ENCODE assay signal across 10 cellular contexts in the genomic region with DNA sequence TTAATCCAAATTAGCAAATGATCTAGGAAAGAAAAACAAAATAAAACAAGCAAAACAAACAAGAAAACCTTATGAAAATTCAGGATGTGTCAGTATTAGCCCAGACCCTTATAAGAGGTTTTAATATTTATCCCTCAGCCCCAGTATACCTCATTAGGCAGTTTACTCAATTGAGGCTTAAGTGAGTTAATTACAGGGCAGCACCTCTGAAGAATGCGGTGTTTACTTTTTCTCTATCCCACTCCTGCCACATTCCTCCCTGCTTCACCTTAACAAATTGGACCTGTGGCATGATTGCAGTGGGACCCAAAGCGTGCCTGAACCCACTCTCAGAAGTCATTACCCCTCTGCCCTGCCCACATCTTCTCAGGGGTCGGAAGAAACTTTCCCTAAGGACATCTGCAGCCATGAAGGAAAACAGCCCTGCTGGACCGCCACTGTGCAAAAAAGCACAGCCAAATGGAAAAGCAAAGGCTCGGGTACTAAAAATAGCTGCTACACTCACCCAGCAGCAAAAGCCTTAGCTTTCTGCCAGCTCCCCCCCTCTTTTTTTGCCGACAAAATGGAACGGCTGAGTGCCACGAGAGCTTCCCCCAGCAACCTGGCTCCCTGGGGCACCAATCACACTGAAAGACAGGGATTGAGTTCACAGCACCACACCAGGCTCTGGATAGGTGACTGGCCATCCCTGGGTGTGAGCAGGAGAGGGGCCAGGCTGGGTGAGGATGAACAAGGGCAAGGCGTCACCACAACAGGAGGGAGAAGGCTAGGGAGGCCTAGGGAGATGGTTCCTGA.
DNase-seq lines count a peak whose midpoint lies in the region; ATAC-seq and TF ChIP-seq lines count a peak whose summit lies in the region.
"Had no signal": no experiment of that assay in that cellular context is flagged by ENCODE, and none has a peak within 500 bp of the region (broad histone marks: within the 10 kb centered on the region; RNA-seq: fewer than 3 reads in every experiment).

No MANE protein-coding gene starts in this region.

- WGBS in body of pancreas, 2 donors: 16 to 19% methylated on average over 9 of the region's 9 CpGs

- H3K36me3 Mint-ChIP-seq in HFFc6 (ENCODE audit: low read depth): peaks cover 5% of the 10 kb centered on the region; the same call in 1 of the 2 replicates

- intact Hi-C loops in body of pancreas (cut with DNase I): no loop called here

- CTCF ChIA-PET in HEK293T (lab: Yijun Ruan, JAX): interaction anchor here (1.0 kb wide), 1 partner anchor 10 kb away, joined by 3 read pairs; no protein-coding TSS in a partner anchor

- no peaks in the 10 kb centered on the region for H3K9me3 Mint-ChIP-seq in HFFc6

- POLR2A ChIA-PET in HEK293T (lab: Yijun Ruan, JAX): no interaction called here

- peaks cover 2% of the 10 kb centered on the region for H3K27me3 Mint-ChIP-seq in HFFc6 (ENCODE audit: insufficient read depth)

- H3K4me1 ChIP-seq in body of pancreas (peaks cover 46% of the 10 kb centered on the region), skeletal muscle tissue (ENCODE audit: control insufficient read depth in 3 of 3, insufficient read depth in 3 of 3, low read length in 3 of 3) (peaks cover 31 to 53% (median 34%) of the 10 kb centered on the region in 3 donors)

- H3K27ac ChIP-seq in body of pancreas (peak overlapping the region; percentile 42 to 74 (median 69)), layer of hippocampus (ENCODE audit: low read depth, low read length) (peak overlapping the region; percentile 60), skeletal muscle tissue (ENCODE audit: low read depth, low read length) (peak overlapping the region; percentile 95)
- H3K27ac ChIP-seq: KMS-11 had no signal

- H3K9me3 ChIP-seq in body of pancreas (no peaks in the 10 kb centered on the region), skeletal muscle tissue (ENCODE audit: control insufficient read depth in 3 of 3, low read length in 3 of 3) (no peaks in the 10 kb centered on the region)

- peak overlapping the region; percentile 63 for H3K27ac Mint-ChIP-seq in HFFc6

- peaks cover 17% of the 10 kb centered on the region for H3K4me1 Mint-ChIP-seq in HFFc6 (ENCODE audit: low read depth)

- H3K27me3 ChIP-seq in body of pancreas: no peaks in the 10 kb centered on the region
- H3K27me3 ChIP-seq in layer of hippocampus (ENCODE audit: control insufficient read depth, insufficient read depth, low read length): no peaks in the 10 kb centered on the region
- H3K27me3 ChIP-seq in skeletal muscle tissue (ENCODE audit: control insufficient read depth in 3 of 3, insufficient read depth in 3 of 3, low read length in 3 of 3): no peaks in the 10 kb centered on the region

- DNase-seq in HFFc6 (peak; percentile 31), body of pancreas (peak; percentile 32 to 67 (median 65)), HEK293T (ENCODE audit: extremely low spot score) (no peak), SW480 (ENCODE audit: low spot score) (no peak), GM19238 (ENCODE audit: insufficient read length, low spot score) (no peak)

- TF ChIP-seq CTCF in HFFc6 (IDR thresholded peaks at IDR 0.05) (no peak), body of pancreas (IDR thresholded peaks at IDR 0.05) (no peak)

- H3K4me3 ChIP-seq in body of pancreas (no peak overlapping the region), skeletal muscle tissue (ENCODE audit: low read length in 3 of 3) (peak overlapping the region; percentile 66 to 73 (median 67))

- TF ChIP-seq POLR2A in body of pancreas (IDR thresholded peaks at IDR 0.05): no peak

- H3K9ac ChIP-seq in skeletal muscle tissue (ENCODE audit: low read depth in 1 of 3, low read length in 3 of 3): peak overlapping the region; percentile 65 to 85 (median 77)
- H3K9ac ChIP-seq: KMS-11 had no signal

- H3K36me3 ChIP-seq in body of pancreas (replicated peaks in 1 of 2; ENCODE audit: insufficient read depth in 1 of 2, low read depth in 2 of 2) (no peaks in the 10 kb centered on the region), skeletal muscle tissue (ENCODE audit: control insufficient read depth in 3 of 3, insufficient read depth in 3 of 3, low read length in 3 of 3) (no peaks in the 10 kb centered on the region)

- ATAC-seq in body of pancreas (peak; percentile 56), GM19463 (IDR thresholded peaks at IDR 0.05; ENCODE audit: unreplicated experiment) (no peak)
- ATAC-seq: HCT116 had no signal

- H3K4me3 Mint-ChIP-seq in HFFc6: peak overlapping the region; percentile 53

TF ChIP-seq in HEK293T, 16 proteins besides CTCF, POLR2A, EP300 and RAD21:
- no peak for TF ChIP-seq SUZ12 (IDR thresholded peaks at IDR 0.05)
- no peak for TF ChIP-seq ELF4 (IDR thresholded peaks at IDR 0.05)
- no peak for TF ChIP-seq BHLHE40 (IDR thresholded peaks at IDR 0.05; ENCODE audit: borderline replicate concordance)

Comparison
In these comparisons a context has a peak if more than half of its experiments do, and no peak if none do; other contexts are left out.
1. DNase-seq: peak in HFFc6 (single experiment) and body of pancreas (4 of 4); none in HEK293T (single experiment), SW480 (single experiment) and GM19238 (single experiment).
2. H3K4me3 ChIP-seq: peak in skeletal muscle tissue (3 of 3); none in body of pancreas (0 of 2).
3. Peak in every context shown above with its lines, with median percentiles within 50 percentile points of each other: H3K27ac ChIP-seq.